In the genomic region with DNA sequence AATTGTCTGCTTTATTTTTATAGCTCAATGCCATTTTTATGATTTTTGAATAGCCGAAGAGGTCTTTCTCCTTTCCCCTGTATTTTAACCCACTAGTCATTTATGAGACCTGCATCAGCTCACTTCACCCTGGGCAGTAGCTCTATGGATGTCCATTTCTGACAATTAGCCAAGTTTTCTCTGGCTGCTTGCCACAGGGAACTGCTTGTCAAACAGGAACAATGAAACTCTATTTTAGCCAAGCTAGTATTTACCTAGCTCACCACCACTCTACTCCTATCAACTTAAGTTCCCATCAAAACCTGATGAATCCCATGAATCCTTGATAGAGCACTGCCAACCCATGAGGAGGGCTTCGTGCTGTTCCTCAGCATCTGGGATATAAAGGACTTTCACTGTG, we compare ENCODE assay signal across 15 cellular contexts.
DNase-seq lines count a peak whose midpoint lies in the region; ATAC-seq and TF ChIP-seq lines count a peak whose summit lies in the region.
"Had no signal": no experiment of that assay in that cellular context is flagged by ENCODE, and none has a peak within 500 bp of the region (broad histone marks: within the 10 kb centered on the region; RNA-seq: fewer than 3 reads in every experiment).

No MANE protein-coding gene starts in this region.

- TF ChIP-seq CTCF in fibroblast of pulmonary artery (IDR thresholded peaks at IDR 0.05; ENCODE audit: low read length, missing control alignments), result no peak

- H3K9me3 ChIP-seq in right cardiac atrium (ENCODE audit: control insufficient read depth, low read length), result no peaks in the 10 kb centered on the region
- H3K9me3 ChIP-seq: uterus had no signal

- no peaks in the 10 kb centered on the region for H3K4me1 Mint-ChIP-seq in stimulated activated naive B cell treated with anti-CD40 and anti-IgM and Interleukin-4, amounts not matched to agents 10 μg/mL and 1 μg/mL and 100 μg/mL, for 72 hours

- H3K27ac ChIP-seq in right cardiac atrium (ENCODE audit: low read length), result no peak overlapping the region
- H3K27ac ChIP-seq: GM23248, uterus had no signal

- peaks cover 2 to 6% of the 10 kb centered on the region in 2 donors for H3K9me3 Mint-ChIP-seq in stimulated activated naive B cell treated with anti-CD40 and anti-IgM and Interleukin-4, amounts not matched to agents 10 μg/mL and 1 μg/mL and 100 μg/mL, for 72 hours

- H3K27me3 ChIP-seq in right cardiac atrium (ENCODE audit: control insufficient read depth, insufficient read depth), result no peaks in the 10 kb centered on the region
- H3K27me3 ChIP-seq: uterus had no signal

- ATAC-seq in right cardiac atrium, result peak; percentile 36 to 66
- ATAC-seq in Right ventricle myocardium inferior, result no peak
- ATAC-seq in stimulated activated naive B cell treated with anti-CD40 and anti-IgM and Interleukin-4, amounts not matched to agents 10 μg/mL and 1 μg/mL and 100 μg/mL, for 72 hours (replicated peaks), result no peak
- no peak for ATAC-seq in HG03097 (IDR thresholded peaks at IDR 0.05; ENCODE audit: low FRiP score, unreplicated experiment)

- no peak overlapping the region for H3K27ac Mint-ChIP-seq in stimulated activated naive B cell treated with anti-CD40 and anti-IgM and Interleukin-4, amounts not matched to agents 10 μg/mL and 1 μg/mL and 100 μg/mL, for 72 hours

- H3K4me3 Mint-ChIP-seq in stimulated activated naive B cell treated with anti-CD40 and anti-IgM and Interleukin-4, amounts not matched to agents 10 μg/mL and 1 μg/mL and 100 μg/mL, for 72 hours, result no peak overlapping the region

- H3K4me1 ChIP-seq in right cardiac atrium (ENCODE audit: control insufficient read depth, insufficient read depth, low read length), result no peaks in the 10 kb centered on the region
- H3K4me1 ChIP-seq: uterus had no signal

- H3K4me3 ChIP-seq in right cardiac atrium (ENCODE audit: low read length), result no peak overlapping the region
- H3K4me3 ChIP-seq in fibroblast of pulmonary artery (replicated peaks; ENCODE audit: low read depth, low read length), result no peak overlapping the region
- H3K4me3 ChIP-seq: GM23248, uterus had no signal

- WGBS in right cardiac atrium, result 25% methylated on average over 2 of the region's 2 CpGs

- H3K27me3 Mint-ChIP-seq in stimulated activated naive B cell treated with anti-CD40 and anti-IgM and Interleukin-4, amounts not matched to agents 10 μg/mL and 1 μg/mL and 100 μg/mL, for 72 hours, result no peaks in the 10 kb centered on the region

- DNase-seq in right cardiac atrium (no peak), Right ventricle myocardium inferior (ENCODE audit: missing footprints) (no peak), SHP77 (lab: John Stamatoyannopoulos, UW) (peak; percentile 57 to 67), fibroblast of pulmonary artery (ENCODE audit: low read depth) (peak; percentile 23), glomerular visceral epithelial cell (ENCODE audit: extremely low spot score) (no peak), NCI-H526 (lab: John Stamatoyannopoulos, UW) (no peak)
- no peak for DNase-seq in stimulated activated naive B cell treated with anti-CD40 and anti-IgM and Interleukin-4, amounts not matched to agents 10 μg/mL and 1 μg/mL and 100 μg/mL, for 72 hours
- DNase-seq: activated CD4-positive, alpha-beta T cell treated with anti-CD3 and anti-CD28 coated beads for 1 hour; EL; GM23248; Kasumi-1; mesenchymal stem cell; occipital lobe had no signal

- intact Hi-C loops in right cardiac atrium (cut with DNase I), result no loop called here
- intact Hi-C loops in Right ventricle myocardium inferior (cut with DNase I), result no loop called here

- no peaks in the 10 kb centered on the region for H3K36me3 Mint-ChIP-seq in stimulated activated naive B cell treated with anti-CD40 and anti-IgM and Interleukin-4, amounts not matched to agents 10 μg/mL and 1 μg/mL and 100 μg/mL, for 72 hours

Comparison
In these comparisons a context has a peak if more than half of its experiments do, and no peak if none do; other contexts are left out.
1. ATAC-seq: peak in right cardiac atrium (2 of 2); none in Right ventricle myocardium inferior (single experiment), stimulated activated naive B cell treated with anti-CD40 and anti-IgM and Interleukin-4, amounts not matched to agents 10 μg/mL and 1 μg/mL and 100 μg/mL, for 72 hours (0 of 2) and HG03097 (single experiment).
2. DNase-seq: peak in SHP77 (2 of 2) and fibroblast of pulmonary artery (single experiment); none in right cardiac atrium (0 of 3), Right ventricle myocardium inferior (single experiment), glomerular visceral epithelial cell (single experiment), stimulated activated naive B cell treated with anti-CD40 and anti-IgM and Interleukin-4, amounts not matched to agents 10 μg/mL and 1 μg/mL and 100 μg/mL, for 72 hours (single experiment) and NCI-H526 (0 of 2).